ENCODE assay signal across 1 cellular context in genomic region chr17:50841949-50842354, GRCh38.
A peak's percentile ranks its signal among the peaks of the same experiment; 100 is the strongest.
TF ChIP-seq lines count a peak whose summit lies in the region.

No MANE protein-coding gene starts in this region.

TF ChIP-seq in HepG2, 621 proteins besides CTCF, POLR2A, EP300 and RAD21 (continued from another document and continues in another):
- no peak for TF ChIP-seq MXD3 (CRISPR knock-in tag; IDR thresholded peaks at IDR 0.05)
- TF ChIP-seq ZBTB38 (CRISPR knock-in tag; IDR thresholded peaks at IDR 0.05) = no peak
- no peak for TF ChIP-seq SRF (IDR thresholded peaks at IDR 0.05; ENCODE audit: low read depth, low read length)
- no peak for TF ChIP-seq ETV5 (CRISPR knock-in tag; IDR thresholded peaks at IDR 0.05; ENCODE audit: borderline replicate concordance)
- no peak for TF ChIP-seq HOXA7 (CRISPR knock-in tag; IDR thresholded peaks at IDR 0.05)
- no peak for TF ChIP-seq POGZ (CRISPR knock-in tag; IDR thresholded peaks at IDR 0.05)
- no peak for TF ChIP-seq KDM6A (CRISPR knock-in tag; IDR thresholded peaks at IDR 0.05; ENCODE audit: low read depth)
- TF ChIP-seq ZNF234 (CRISPR knock-in tag; conservative IDR thresholded peaks at IDR 0.05) = no peak
- no peak for TF ChIP-seq MEF2D (CRISPR knock-in tag; IDR thresholded peaks at IDR 0.05)
- TF ChIP-seq MAFF (IDR thresholded peaks at IDR 0.05; ENCODE audit: low read depth, low read length) = no peak
- TF ChIP-seq GZF1 (CRISPR knock-in tag; IDR thresholded peaks at IDR 0.05) = 0 out of 2 replicates have a peak, but pooled peaks have one; percentile 3
- no peak for TF ChIP-seq RXRA (CRISPR knock-in tag; IDR thresholded peaks at IDR 0.05)
- peak; percentile 4; the same call in 1 of the 2 replicates for TF ChIP-seq SP4 (CRISPR knock-in tag; IDR thresholded peaks at IDR 0.05)
- TF ChIP-seq FLYWCH1 (CRISPR knock-in tag; IDR thresholded peaks at IDR 0.05) = no peak
- no peak for TF ChIP-seq CBX5 (CRISPR knock-in tag; IDR thresholded peaks at IDR 0.05; ENCODE audit: borderline replicate concordance)
- TF ChIP-seq DPF2 (CRISPR knock-in tag; IDR thresholded peaks at IDR 0.05; ENCODE audit: borderline replicate concordance, low read depth) = no peak
- no peak for TF ChIP-seq ZNF280B (CRISPR knock-in tag; IDR thresholded peaks at IDR 0.05; ENCODE audit: borderline replicate concordance)
- no peak for TF ChIP-seq EZH2 (conservative IDR thresholded peaks at IDR 0.05; ENCODE audit: low read depth, low read length)
- TF ChIP-seq PRDM4 (CRISPR knock-in tag; IDR thresholded peaks at IDR 0.05; ENCODE audit: borderline replicate concordance) = no peak
- no peak for TF ChIP-seq PTBP1 (IDR thresholded peaks at IDR 0.05; ENCODE audit: low read depth, low read length, poor library complexity, severe bottlenecking)
- no peak for TF ChIP-seq ZNF280D (CRISPR knock-in tag; IDR thresholded peaks at IDR 0.05)
- peak; percentile 19; the same call in 1 of the 2 replicates for TF ChIP-seq FOSL2 (CRISPR knock-in tag; IDR thresholded peaks at IDR 0.05)
- no peak for TF ChIP-seq KLF6 (CRISPR knock-in tag; IDR thresholded peaks at IDR 0.05)
- no peak for TF ChIP-seq ZNF546 (CRISPR knock-in tag; conservative IDR thresholded peaks at IDR 0.05)
- TF ChIP-seq ZNF224 (CRISPR knock-in tag; IDR thresholded peaks at IDR 0.05) = no peak
- TF ChIP-seq ZNF343 (CRISPR knock-in tag; IDR thresholded peaks at IDR 0.05) = no peak
- TF ChIP-seq IRF1 (CRISPR knock-in tag; IDR thresholded peaks at IDR 0.05; ENCODE audit: low read depth) = no peak
- TF ChIP-seq ZNF136 (CRISPR knock-in tag; IDR thresholded peaks at IDR 0.05; ENCODE audit: low read depth) = no peak
- peak; percentile 85; the same call in 1 of the 2 replicates for TF ChIP-seq ZSCAN25 (CRISPR knock-in tag; IDR thresholded peaks at IDR 0.05)
- no peak for TF ChIP-seq TAF1 (CRISPR knock-in tag; IDR thresholded peaks at IDR 0.05)
- no peak for TF ChIP-seq NBN (conservative IDR thresholded peaks at IDR 0.05)
- TF ChIP-seq ZNF205 (CRISPR knock-in tag; IDR thresholded peaks at IDR 0.05) = no peak
- no peak for TF ChIP-seq ZNF883 (CRISPR knock-in tag; IDR thresholded peaks at IDR 0.05; ENCODE audit: not compliant biosample characterization)
- TF ChIP-seq HOXA3 (CRISPR knock-in tag; IDR thresholded peaks at IDR 0.05) = no peak
- peak; percentile 26; the same call in 1 of the 2 replicates for TF ChIP-seq SAP130 (CRISPR knock-in tag; IDR thresholded peaks at IDR 0.05; ENCODE audit: low read depth)
- no peak for TF ChIP-seq ZNF589 (CRISPR knock-in tag; conservative IDR thresholded peaks at IDR 0.05)
- no peak for TF ChIP-seq ZNF292 (CRISPR knock-in tag; IDR thresholded peaks at IDR 0.05; ENCODE audit: borderline replicate concordance, low read depth)
- no peak for TF ChIP-seq ZC3H13 (CRISPR knock-in tag; IDR thresholded peaks at IDR 0.05)
- TF ChIP-seq SPEN (CRISPR knock-in tag; IDR thresholded peaks at IDR 0.05; ENCODE audit: low read depth) = no peak
- TF ChIP-seq DZIP1 (CRISPR knock-in tag; IDR thresholded peaks at IDR 0.05) = no peak
- no peak for TF ChIP-seq ZNF264 (CRISPR knock-in tag; IDR thresholded peaks at IDR 0.05)
- TF ChIP-seq ZNF792 (CRISPR knock-in tag; IDR thresholded peaks at IDR 0.05) = peak; percentile 41; the same call in 1 of the 2 replicates
- no peak for TF ChIP-seq GMEB1 (CRISPR knock-in tag; IDR thresholded peaks at IDR 0.05; ENCODE audit: borderline replicate concordance)
- TF ChIP-seq ATF6 (CRISPR knock-in tag; conservative IDR thresholded peaks at IDR 0.05) = no peak
- TF ChIP-seq ZSCAN12 (CRISPR knock-in tag; IDR thresholded peaks at IDR 0.05) = no peak
- 0 out of 2 replicates have a peak, but pooled peaks have one; percentile 22 for TF ChIP-seq MAZ (IDR thresholded peaks at IDR 0.05; ENCODE audit: borderline replicate concordance, low read depth, low read length)
- TF ChIP-seq MAZ (CRISPR knock-in tag; IDR thresholded peaks at IDR 0.05; ENCODE audit: low read depth) = 0 out of 2 replicates have a peak, but pooled peaks have one; percentile 42
- TF ChIP-seq KDM5B (CRISPR knock-in tag; IDR thresholded peaks at IDR 0.05; ENCODE audit: borderline replicate concordance) = no peak
- TF ChIP-seq ZNF331 (CRISPR knock-in tag; IDR thresholded peaks at IDR 0.05) = no peak
- TF ChIP-seq HIC2 (CRISPR knock-in tag; IDR thresholded peaks at IDR 0.05; ENCODE audit: low read depth) = no peak
- TF ChIP-seq PCBP2 (optimal IDR thresholded peaks at IDR 0.05; ENCODE audit: low read depth, low read length, poor library complexity, severe bottlenecking) = no peak
- TF ChIP-seq ZNF776 (CRISPR knock-in tag; IDR thresholded peaks at IDR 0.05) = 0 out of 2 replicates have a peak, but pooled peaks have one; percentile 1
- TF ChIP-seq SP1 (IDR thresholded peaks at IDR 0.05) = no peak
- TF ChIP-seq SP1 (CRISPR knock-in tag; IDR thresholded peaks at IDR 0.05) = no peak
